Comparison of ENCODE assay signal across 19 cellular contexts in the genomic region with DNA sequence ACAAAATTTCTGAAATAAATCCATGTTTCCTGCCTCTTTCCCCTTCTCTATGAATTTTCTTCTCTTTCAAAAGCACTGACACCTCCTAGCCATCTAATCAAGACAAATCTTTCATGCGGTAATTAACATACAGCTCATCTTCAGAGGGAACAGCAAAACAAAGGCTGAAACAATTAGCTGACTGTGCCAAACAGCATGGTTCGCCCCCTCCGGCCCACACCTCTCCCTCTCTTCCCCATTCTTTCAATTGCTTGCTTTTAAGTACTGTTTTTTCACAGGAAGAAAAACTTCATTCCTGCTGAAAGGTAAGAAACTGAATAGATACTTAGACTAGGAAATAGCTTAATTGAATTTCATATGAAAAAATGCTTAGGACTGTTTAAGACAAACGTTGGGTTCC.
DNase-seq lines count a peak whose midpoint lies in the region; ATAC-seq, FAIRE-seq and TF ChIP-seq lines count a peak whose summit lies in the region.
"Had no signal": no experiment of that assay in that cellular context is flagged by ENCODE, and none has a peak within 500 bp of the region (broad histone marks: within the 10 kb centered on the region; RNA-seq: fewer than 3 reads in every experiment).

No MANE protein-coding gene starts in this region.

- DNase-seq in NCI-H146 treated with DMSO at 0.1 percent for 48 hours (lab: John Stamatoyannopoulos, UW; ENCODE audit: unreplicated experiment) (peak; percentile 40), H1 (ENCODE audit: low read depth in 1 of 2, low spot score in 2 of 2) (peak in 1 of 2 experiments; percentile 15), neural progenitor cell (ENCODE audit: low spot score) (peak; percentile 67), KBM-7 (no peak), NCI-H526 (lab: John Stamatoyannopoulos, UW) (no peak)
- DNase-seq: ACHN; C1 segment of cervical spinal cord; CD8-positive, alpha-beta memory T cell; GF-D8; MV-4-11; NCI-H1436 treated with DMSO at 0.1 percent for 48 hours; NCI-H2081; NCI-H526 treated with DMSO at 0.1 percent for 48 hours; Peyer's patch; T-helper 17 cell had no signal

- no peak overlapping the region for H2BK120ac ChIP-seq in H1 (replicated peaks; ENCODE audit: low read depth, low read length)

- H3K14ac ChIP-seq in H1 (ENCODE audit: insufficient read length) = no peak overlapping the region

- H3K4me1 Mint-ChIP-seq in neural progenitor cell = peaks cover 16% of the 10 kb centered on the region
- H3K4me1 Mint-ChIP-seq: CD8-positive, alpha-beta memory T cell; T-helper 17 cell had no signal

- no peaks in the 10 kb centered on the region for H3K79me2 ChIP-seq in H1 (ENCODE audit: control insufficient read depth in 1 of 2, insufficient read depth in 2 of 2, low read length in 2 of 2)
- no peaks in the 10 kb centered on the region for H3K79me2 ChIP-seq in neural progenitor cell (ENCODE audit: low read depth)

- H4K8ac ChIP-seq in H1 (ENCODE audit: extremely low read depth, insufficient read depth, low read length) = no peak overlapping the region

- H3K4me3 ChIP-seq in HUES48 (ENCODE audit: low read depth, low read length) (no peak overlapping the region), H1 (ENCODE audit: extremely low read depth in 1 of 4, insufficient read depth in 2 of 4, low read depth in 3 of 4, low read length in 4 of 4) (peak overlapping the region in 1 of 4 experiments; percentile 0; a peak in 1 of 8 replicates), neural progenitor cell (peak overlapping the region; percentile 22)
- H3K4me3 ChIP-seq: Peyer's patch had no signal

- CTCF ChIA-PET in H1 (lab: Charles Lee; ENCODE audit: partially characterized antibody) = interaction anchor here (0.6 to 1.1 kb wide), 3 partner anchors 146 to 881 kb away, joined by 3 read pairs; no protein-coding TSS in a partner anchor

- no peak overlapping the region for H3K56ac ChIP-seq in H1 (replicated peaks; ENCODE audit: insufficient read length, low read depth, low read length)

- H3K27me3 Mint-ChIP-seq in neural progenitor cell (ENCODE audit: insufficient read depth, low read depth) = no peaks in the 10 kb centered on the region

- ATAC-seq in HG03045 (IDR thresholded peaks at IDR 0.05; ENCODE audit: unreplicated experiment) = no peak
- ATAC-seq: HCT116, T-helper 17 cell had no signal

- no peak overlapping the region for H3K18ac ChIP-seq in H1 (ENCODE audit: extremely low read depth, low read length)

- H3K4me3 Mint-ChIP-seq in neural progenitor cell = no peak overlapping the region
- H3K4me3 Mint-ChIP-seq: CD8-positive, alpha-beta memory T cell; T-helper 17 cell had no signal

- TF ChIP-seq CTCF in H1 (IDR thresholded peaks at IDR 0.05; ENCODE audit: control extremely low read depth in 1 of 3, insufficient read depth in 1 of 3, low read depth in 1 of 3, low read length in 3 of 3) (no peak), neural progenitor cell (IDR thresholded peaks at IDR 0.05) (no peak)

- H2BK12ac ChIP-seq in H1 (ENCODE audit: low read depth, low read length) = no peak overlapping the region

- in situ Hi-C loops in KBM-7 (cut with MboI; ENCODE audit: low pct_unique_long_range_greater_than_20kb, low sequenced_read_pairs) = no loop called here

- no peak overlapping the region for H3K4ac ChIP-seq in H1 (replicated peaks; ENCODE audit: insufficient read length, low read depth, low read length)

- no peak overlapping the region for H2BK5ac ChIP-seq in H1 (ENCODE audit: low read depth, low read length)

- peak overlapping the region in 1 of 2 experiments; percentile 41; a peak in 1 of 4 replicates for H3K4me2 ChIP-seq in H1 (ENCODE audit: insufficient read depth in 1 of 2, low read depth in 2 of 2, low read length in 2 of 2)
- peak overlapping the region; percentile 78 for H3K4me2 ChIP-seq in neural progenitor cell
- H3K4me2 ChIP-seq: KMS-11 had no signal

- no peak overlapping the region for H2BK20ac ChIP-seq in H1 (ENCODE audit: low read length)

- H2AK5ac ChIP-seq in H1 (ENCODE audit: low read depth, low read length) = no peak overlapping the region

- H3K23me2 ChIP-seq in H1 (ENCODE audit: low read depth, low read length) = no peaks in the 10 kb centered on the region

- H4K20me1 ChIP-seq in H1 (replicated peaks in 1 of 2; ENCODE audit: control insufficient read depth in 1 of 2, insufficient read depth in 2 of 2, low read length in 2 of 2) (no peaks in the 10 kb centered on the region), neural progenitor cell (ENCODE audit: low read depth) (no peaks in the 10 kb centered on the region)

- no peak overlapping the region for H3K27ac Mint-ChIP-seq in neural progenitor cell
- H3K27ac Mint-ChIP-seq: CD8-positive, alpha-beta memory T cell; T-helper 17 cell had no signal

- H3K36me3 Mint-ChIP-seq in neural progenitor cell = no peaks in the 10 kb centered on the region
- H3K36me3 Mint-ChIP-seq: CD8-positive, alpha-beta memory T cell had no signal

- peak; percentile 58 for FAIRE-seq in H1 (lab: Jason Lieb, UNC)

- H3K23ac ChIP-seq in H1 (ENCODE audit: insufficient read length) = no peak overlapping the region

- H4K5ac ChIP-seq in H1 (ENCODE audit: insufficient read length, low read depth, low read length) = no peak overlapping the region

- POLR2A ChIA-PET in H1 (lab: Charles Lee; ENCODE audit: partially characterized antibody) = no interaction called here

- peaks cover 23% of the 10 kb centered on the region for H3F3A ChIP-seq in neural progenitor cell (ENCODE audit: low read depth)

- no peaks in the 10 kb centered on the region for H3K36me3 ChIP-seq in HUES48 (ENCODE audit: control insufficient read depth, insufficient read depth, low read length)
- no peaks in the 10 kb centered on the region for H3K36me3 ChIP-seq in H1 (ENCODE audit: control insufficient read depth in 2 of 4, insufficient read depth in 4 of 4, low read length in 3 of 4)
- H3K36me3 ChIP-seq in neural progenitor cell = no peaks in the 10 kb centered on the region
- H3K36me3 ChIP-seq: Peyer's patch had no signal

- WGBS in H1 (ENCODE audit: extremely low coverage in 1 of 2, insufficient coverage in 1 of 2, insufficient read length in 1 of 2, insufficient replicate concordance in 2 of 2, low coverage in 1 of 2, low lambda C conversion rate in 2 of 2, missing lambda C conversion rate in 1 of 2), 2 experiments = 32% methylated on average over 4 of the region's 4 CpGs; no CpG with 5 or more reads in 1 of the 2 experiments

- H3K9me3 ChIP-seq in HUES48 (ENCODE audit: control insufficient read depth, insufficient read depth, low read length) (no peaks in the 10 kb centered on the region), H1 (ENCODE audit: insufficient read depth in 2 of 2, low read depth in 1 of 2, low read length in 1 of 2) (no peaks in the 10 kb centered on the region), neural progenitor cell (ENCODE audit: low read depth) (no peaks in the 10 kb centered on the region)
- H3K9me3 ChIP-seq: Peyer's patch had no signal

- H2AFZ ChIP-seq in H1 (ENCODE audit: low read length) = no peak overlapping the region; the same call in 1 of the 2 replicates
- H2AFZ ChIP-seq in neural progenitor cell (replicated peaks) = peak overlapping the region; percentile 52

- no peaks in the 10 kb centered on the region for H3K27me3 ChIP-seq in HUES48 (ENCODE audit: control insufficient read depth, insufficient read depth, low read length)
- H3K27me3 ChIP-seq in H1 (replicated peaks in 1 of 4; ENCODE audit: control insufficient read depth in 3 of 4, extremely low read depth in 1 of 4, insufficient read depth in 3 of 4, low read length in 3 of 4) = no peaks in the 10 kb centered on the region
- H3K27me3 ChIP-seq in neural progenitor cell = no peaks in the 10 kb centered on the region
- H3K27me3 ChIP-seq: Peyer's patch had no signal

- no peaks in the 10 kb centered on the region for H3K9me3 Mint-ChIP-seq in neural progenitor cell

- H3K9ac ChIP-seq in HUES48 (ENCODE audit: low read depth, low read length) = no peak overlapping the region
- no peak overlapping the region for H3K9ac ChIP-seq in H1 (replicated peaks in 1 of 4; ENCODE audit: extremely low read depth in 1 of 4, low read depth in 3 of 4, low read length in 3 of 4)
- H3K9ac ChIP-seq in neural progenitor cell = no peak overlapping the region
- H3K9ac ChIP-seq: KMS-11 had no signal

- H3K27ac ChIP-seq in HUES48 (ENCODE audit: low read depth, low read length) (peak overlapping the region; percentile 44), H1 (ENCODE audit: low read depth, low read length) (no peak overlapping the region), neural progenitor cell (peak overlapping the region; percentile 23)
- H3K27ac ChIP-seq: KMS-11, Peyer's patch had no signal

- no peak for TF ChIP-seq EP300 in H1 (IDR thresholded peaks at IDR 0.05; ENCODE audit: borderline replicate concordance in 1 of 2, low read depth in 2 of 2, low read length in 2 of 2)

- no peak for TF ChIP-seq POLR2A in H1 (IDR thresholded peaks at IDR 0.05; ENCODE audit: control extremely low read depth in 1 of 2, low read depth in 2 of 2, low read length in 2 of 2)

- no peak overlapping the region for H4K91ac ChIP-seq in H1 (replicated peaks; ENCODE audit: insufficient read length, low read length)

- H2BK15ac ChIP-seq in H1 (ENCODE audit: low read length) = no peak overlapping the region

- H3K4me1 ChIP-seq in HUES48 (ENCODE audit: control insufficient read depth, insufficient read depth, low read length) = peaks cover 47% of the 10 kb centered on the region
- H3K4me1 ChIP-seq in H1 (replicated peaks in 1 of 4; ENCODE audit: control insufficient read depth in 3 of 4, insufficient read depth in 4 of 4, low read length in 3 of 4) = peaks cover 0 to 14% (median 7%) of the 10 kb centered on the region in 4 experiments; a peak in 3 of 7 replicates
- H3K4me1 ChIP-seq in neural progenitor cell = peaks cover 42% of the 10 kb centered on the region
- H3K4me1 ChIP-seq: Peyer's patch had no signal

- no peak for TF ChIP-seq RAD21 in H1 (IDR thresholded peaks at IDR 0.05 in 1 of 2, conservative IDR thresholded peaks at IDR 0.05 in 1 of 2; ENCODE audit: low read depth in 2 of 2, low read length in 2 of 2)

- no peaks in the 10 kb centered on the region for H3K79me1 ChIP-seq in H1 (ENCODE audit: low read depth, low read length)

TF ChIP-seq in H1, 55 proteins besides CTCF, POLR2A, EP300 and RAD21:
- TF ChIP-seq GABPA (IDR thresholded peaks at IDR 0.05; ENCODE audit: borderline replicate concordance, insufficient read depth, low read length) = no peak
- peak; percentile 37 for TF ChIP-seq NANOG (IDR thresholded peaks at IDR 0.05; ENCODE audit: insufficient read depth, low read depth, low read length, poor library complexity, severe bottlenecking)
- 0 out of 2 replicates have a peak, but pooled peaks have one; percentile 12 for TF ChIP-seq TEAD4 (IDR thresholded peaks at IDR 0.05; ENCODE audit: low read depth, low read length)
- TF ChIP-seq MAFK (IDR thresholded peaks at IDR 0.05; ENCODE audit: low read depth, low read length) = peak; percentile 53; the same call in 1 of the 2 replicates
- no peak for TF ChIP-seq SP2 (IDR thresholded peaks at IDR 0.05; ENCODE audit: low read length)

Comparison
In these comparisons a context has a peak if more than half of its experiments do, and no peak if none do; other contexts are left out.
1. DNase-seq: peak in NCI-H146 treated with DMSO at 0.1 percent for 48 hours (single experiment) and neural progenitor cell (single experiment); none in KBM-7 (single experiment) and NCI-H526 (0 of 2).